Comparison of ENCODE assay signal across 26 cellular contexts in genomic region chr4:171719691-171720090, GRCh38.
"Had no signal": no experiment of that assay in that cellular context is flagged by ENCODE, and none has a peak within 500 bp of the region (broad histone marks: within the 10 kb centered on the region; RNA-seq: fewer than 3 reads in every experiment).

No MANE protein-coding gene starts in this region.

- H3K27me3 ChIP-seq: hepatocyte, neutrophil, stomach, testis, tibial artery, upper lobe of right lung had no signal

- H3K9ac ChIP-seq: parathyroid adenoma had no signal

- H3K4me3 Mint-ChIP-seq: naive thymus-derived CD4-positive, alpha-beta T cell; nephron; neural crest cell; stimulated activated naive B cell treated with anti-CD40 and anti-IgM and Interleukin-4, amounts not matched to agents 10 μg/mL and 1 μg/mL and 100 μg/mL, for 72 hours had no signal

- H2AFZ ChIP-seq: hepatocyte, parathyroid adenoma had no signal

- H3K27ac ChIP-seq: hepatocyte, left ventricle myocardium inferior, neutrophil, parathyroid adenoma, psoas muscle, skin epidermis, stomach, testis, tibial artery, upper lobe of right lung had no signal

- H3K4me1 ChIP-seq: left ventricle myocardium inferior, parathyroid adenoma, psoas muscle, stomach, testis, tibial artery, upper lobe of right lung had no signal

- H3K4me3 ChIP-seq: hepatocyte, left ventricle myocardium inferior, lung, mucosa of descending colon, psoas muscle, skin epidermis, stomach, testis, tibial artery, upper lobe of right lung had no signal

- H3K4me2 ChIP-seq: hepatocyte had no signal

- H3K4me1 Mint-ChIP-seq: naive thymus-derived CD4-positive, alpha-beta T cell; nephron; neural crest cell; stimulated activated naive B cell treated with anti-CD40 and anti-IgM and Interleukin-4, amounts not matched to agents 10 μg/mL and 1 μg/mL and 100 μg/mL, for 72 hours had no signal

- H3K79me2 ChIP-seq: hepatocyte, parathyroid adenoma had no signal

- DNase-seq: islet precursor cell; left ventricle myocardium inferior; midbrain; mucosa of descending colon; naive thymus-derived CD4-positive, alpha-beta T cell; occipital lobe; psoas muscle; right cardiac atrium; stimulated activated CD4-positive, alpha-beta T cell treated with anti-CD3 and anti-CD28 coated beads, Interleukin-12 subunit alpha, Interleukin-12 subunit beta, amount 100 ng/mL, for 4 hours; stimulated activated CD4-positive, alpha-beta T cell treated with anti-CD3 and anti-CD28 coated beads, Interleukin-15, amount 100 ng/mL, for 24 hours; stimulated activated CD4-positive, alpha-beta T cell treated with anti-CD3 and anti-CD28 coated beads, Interleukin-2, amount 100 ng/mL, for 24 hours; stimulated activated CD4-positive, alpha-beta T cell treated with anti-CD3 and anti-CD28 coated beads, Interleukin-4, amount 100 ng/mL, for 1 hour; stimulated activated naive B cell treated with anti-CD40 and anti-IgM and Interleukin-4, amounts not matched to agents 10 μg/mL and 1 μg/mL and 100 μg/mL, for 72 hours; stimulated activated naive CD8-positive, alpha-beta T cell treated with anti-CD3 and anti-CD28 coated beads, Interleukin-15, Interleukin-2, amounts not matched to agents 100 U/mL and 50 U/mL, for 24 hours; stomach; testis; tibial artery; upper lobe of right lung had no signal

- H3K27me3 Mint-ChIP-seq: naive thymus-derived CD4-positive, alpha-beta T cell had no signal

- H3K36me3 ChIP-seq: left ventricle myocardium inferior, neutrophil, stomach, tibial artery, upper lobe of right lung had no signal

- ATAC-seq: mucosa of descending colon; naive thymus-derived CD4-positive, alpha-beta T cell; psoas muscle; right cardiac atrium; sciatic nerve; stimulated activated naive B cell treated with anti-CD40 and anti-IgM and Interleukin-4, amounts not matched to agents 10 μg/mL and 1 μg/mL and 100 μg/mL, for 72 hours; stimulated activated naive CD8-positive, alpha-beta T cell treated with anti-CD3 and anti-CD28 coated beads, Interleukin-15, Interleukin-2, amounts not matched to agents 100 U/mL and 50 U/mL, for 24 hours; upper lobe of right lung had no signal

- H3K9me3 ChIP-seq: mucosa of descending colon, neutrophil, psoas muscle, testis, tibial artery, upper lobe of right lung had no signal

- H3K27ac Mint-ChIP-seq: naive thymus-derived CD4-positive, alpha-beta T cell; nephron; stimulated activated naive B cell treated with anti-CD40 and anti-IgM and Interleukin-4, amounts not matched to agents 10 μg/mL and 1 μg/mL and 100 μg/mL, for 72 hours had no signal
